ENCODE assay signal across 28 cellular contexts in the genomic region with DNA sequence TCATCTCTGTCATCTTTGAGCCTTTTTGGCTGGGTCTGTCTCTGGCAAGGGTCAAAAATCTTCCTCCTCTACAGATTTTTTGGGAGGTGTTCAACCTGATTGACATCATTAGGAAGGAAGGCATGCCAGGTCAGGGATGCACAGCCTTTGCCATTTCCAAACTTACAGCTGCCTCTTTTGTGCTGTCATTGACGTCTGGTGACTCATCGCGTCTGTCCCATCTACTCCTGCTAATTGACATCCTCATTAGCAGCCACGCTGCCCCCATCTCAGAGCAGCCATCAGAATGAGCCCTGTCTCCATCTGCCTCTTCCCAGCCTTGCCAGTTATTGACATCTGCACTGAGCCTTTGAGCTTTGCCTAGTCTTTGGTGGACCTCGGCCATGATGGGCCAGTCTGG. TPM values are rescaled to one million over a fixed set of nuclear protein-coding genes. Genes with fewer than 3 reads are reported as not detected.
DNase-seq lines count a peak whose midpoint lies in the region; ATAC-seq, FAIRE-seq and TF ChIP-seq lines count a peak whose summit lies in the region.
"Had no signal": no experiment of that assay in that cellular context is flagged by ENCODE, and none has a peak within 500 bp of the region (broad histone marks: within the 10 kb centered on the region; RNA-seq: fewer than 3 reads in every experiment).

No MANE protein-coding gene starts in this region.

- H3K27me3 ChIP-seq in BLaER1 treated with 17β-estradiol and CSF1 and Interleukin-3, amounts not matched to agents 10 nM and 100 nM, result no peaks in the 10 kb centered on the region
- H3K27me3 ChIP-seq in HepG2 (ENCODE audit: control insufficient read depth in 1 of 2, insufficient read depth in 2 of 2, low read length in 2 of 2) (no peaks in the 10 kb centered on the region), sigmoid colon (no peaks in the 10 kb centered on the region)
- no peaks in the 10 kb centered on the region for H3K27me3 ChIP-seq in CD8-positive, alpha-beta memory T cell (ENCODE audit: insufficient read depth, low read length, poor library complexity, severe bottlenecking)
- H3K27me3 ChIP-seq: breast epithelium, esophagus squamous epithelium, neural progenitor cell, tibial artery had no signal

- H3K9ac ChIP-seq in BLaER1 treated with 17β-estradiol and CSF1 and Interleukin-3, amounts not matched to agents 10 nM and 100 nM, result no peak overlapping the region
- no peak overlapping the region for H3K9ac ChIP-seq in HepG2 (ENCODE audit: insufficient read depth, low read depth, low read length)
- H3K9ac ChIP-seq: neural progenitor cell, SK-N-SH had no signal

- TF ChIP-seq RAD21 in HepG2 (CRISPR knock-in tag; IDR thresholded peaks at IDR 0.05), result no peak

- no peak for ATAC-seq in HepG2
- ATAC-seq in GM18873 (IDR thresholded peaks at IDR 0.05; ENCODE audit: low FRiP score, unreplicated experiment), result no peak
- ATAC-seq in GM21360 (IDR thresholded peaks at IDR 0.05; ENCODE audit: unreplicated experiment), result no peak
- ATAC-seq: activated T-cell treated with anti-CD3 and anti-CD28 coated beads, Interleukin-2, amount 50 U/mL, for 72 hours; effector memory CD8-positive, alpha-beta T cell; stimulated activated naive CD8-positive, alpha-beta T cell treated with anti-CD3 and anti-CD28 coated beads, Interleukin-15, amount 100 ng/mL, for 72 hours had no signal

- no peak overlapping the region for H3K4me3 ChIP-seq in BLaER1 treated with 17β-estradiol and CSF1 and Interleukin-3, amounts not matched to agents 10 nM and 100 nM
- no peak overlapping the region for H3K4me3 ChIP-seq in HepG2 (replicated peaks in 1 of 3; ENCODE audit: insufficient read depth in 1 of 3, low read depth in 2 of 3, low read length in 3 of 3)
- no peak overlapping the region for H3K4me3 ChIP-seq in sigmoid colon
- no peak overlapping the region for H3K4me3 ChIP-seq in CD8-positive, alpha-beta memory T cell (ENCODE audit: low read length)
- H3K4me3 ChIP-seq: breast epithelium, coronary artery, esophagus squamous epithelium, GM23338, neural progenitor cell, tibial artery had no signal

- DNase-seq in LHCN-M2 (ENCODE audit: low read depth) (peak; percentile 6), astrocyte of the hippocampus (ENCODE audit: low read depth, low spot score) (peak; percentile 25), HepG2 (ENCODE audit: low spot score) (no peak), sigmoid colon (no peak)
- no peak for DNase-seq in CD8-positive, alpha-beta memory T cell
- DNase-seq: activated CD4-positive, alpha-beta T cell treated with anti-CD3 and anti-CD28 coated beads for 48 hours; activated naive CD4-positive, alpha-beta T cell treated with Interleukin-2 at 50 U/mL for 16 hours; activated T-cell treated with anti-CD3 and anti-CD28 coated beads, Interleukin-2, amount 50 U/mL, for 72 hours; amniotic stem cell; DMS153; effector memory CD8-positive, alpha-beta T cell; esophagus squamous epithelium; kidney; NCI-H2081; NCI-H510A; RPMI8226; stimulated activated naive CD8-positive, alpha-beta T cell treated with anti-CD3 and anti-CD28 coated beads, Interleukin-15, amount 100 ng/mL, for 72 hours; T-helper 2 cell had no signal

- H3K36me3 Mint-ChIP-seq in CD8-positive, alpha-beta memory T cell, result peaks cover 7 to 48% (median 29%) of the 10 kb centered on the region in 3 donors

- TF ChIP-seq CTCF in HepG2 (CRISPR knock-in tag; IDR thresholded peaks at IDR 0.05) (no peak), sigmoid colon (IDR thresholded peaks at IDR 0.05) (no peak)

- no peak overlapping the region for H3K27ac ChIP-seq in BLaER1 treated with 17β-estradiol and CSF1 and Interleukin-3, amounts not matched to agents 10 nM and 100 nM
- H3K27ac ChIP-seq in HepG2 (ENCODE audit: extremely low read length, insufficient read depth, low read length) (no peak overlapping the region), sigmoid colon (no peak overlapping the region)
- no peak overlapping the region for H3K27ac ChIP-seq in CD8-positive, alpha-beta memory T cell (ENCODE audit: low read depth, low read length)
- H3K27ac ChIP-seq: breast epithelium, coronary artery, esophagus squamous epithelium, neural progenitor cell, tibial artery had no signal

- H3K9me3 Mint-ChIP-seq in CD8-positive, alpha-beta memory T cell, result no peaks in the 10 kb centered on the region
- H3K9me3 Mint-ChIP-seq: activated T-cell treated with anti-CD3 and anti-CD28 coated beads, Interleukin-2, amount 50 U/mL, for 72 hours; effector memory CD8-positive, alpha-beta T cell; GM23338; neural progenitor cell; stimulated activated naive CD8-positive, alpha-beta T cell treated with anti-CD3 and anti-CD28 coated beads, Interleukin-15, amount 100 ng/mL, for 72 hours had no signal

- no peak overlapping the region for H3K4me3 Mint-ChIP-seq in CD8-positive, alpha-beta memory T cell
- H3K4me3 Mint-ChIP-seq: activated T-cell treated with anti-CD3 and anti-CD28 coated beads, Interleukin-2, amount 50 U/mL, for 72 hours; effector memory CD8-positive, alpha-beta T cell; GM23338; neural progenitor cell; stimulated activated naive CD8-positive, alpha-beta T cell treated with anti-CD3 and anti-CD28 coated beads, Interleukin-15, amount 100 ng/mL, for 72 hours had no signal

- H3K27ac Mint-ChIP-seq in CD8-positive, alpha-beta memory T cell, result no peak overlapping the region
- H3K27ac Mint-ChIP-seq: activated T-cell treated with anti-CD3 and anti-CD28 coated beads, Interleukin-2, amount 50 U/mL, for 72 hours; effector memory CD8-positive, alpha-beta T cell; GM23338; neural progenitor cell; stimulated activated naive CD8-positive, alpha-beta T cell treated with anti-CD3 and anti-CD28 coated beads, Interleukin-15, amount 100 ng/mL, for 72 hours had no signal

- BruUV-seq in HepG2 (replicated peaks; lab: Mats Ljungman, UMichigan), result no TSS peak

- no peaks in the 10 kb centered on the region for H3K4me1 Mint-ChIP-seq in CD8-positive, alpha-beta memory T cell
- H3K4me1 Mint-ChIP-seq: stimulated activated naive CD8-positive, alpha-beta T cell treated with anti-CD3 and anti-CD28 coated beads, Interleukin-15, amount 100 ng/mL, for 72 hours had no signal

- no peak for FAIRE-seq in HepG2 (lab: Jason Lieb, UNC)
- FAIRE-seq: G401.6, kidney had no signal

- H2AFZ ChIP-seq in HepG2 (ENCODE audit: low read length), result no peak overlapping the region
- H2AFZ ChIP-seq: GM23338, neural progenitor cell had no signal

- in situ Hi-C loops in HepG2 (cut with HindIII; ENCODE audit: extremely low pct_ligation_motif_present, low pct_unique_long_range_greater_than_20kb), result no loop called here

- CTCF ChIA-PET in HepG2 (lab: Yijun Ruan, JAX; ENCODE audit: low intra/inter-chr PET ratio, low total read pairs), result no interaction called here
- CTCF ChIA-PET in CD8-positive, alpha-beta memory T cell (lab: Charles Lee), result interaction anchor here (0.8 to 1.4 kb wide), 2 partner anchors 13 to 365 kb away, joined by 3 read pairs; no protein-coding TSS in a partner anchor

- TF ChIP-seq POLR2A in HepG2 (IDR thresholded peaks at IDR 0.05; ENCODE audit: insufficient read depth in 1 of 2, low read depth in 2 of 2, low read length in 2 of 2) (no peak), sigmoid colon (IDR thresholded peaks at IDR 0.05) (no peak)

- no peaks in the 10 kb centered on the region for H3K27me3 Mint-ChIP-seq in CD8-positive, alpha-beta memory T cell
- H3K27me3 Mint-ChIP-seq: effector memory CD8-positive, alpha-beta T cell; stimulated activated naive CD8-positive, alpha-beta T cell treated with anti-CD3 and anti-CD28 coated beads, Interleukin-15, amount 100 ng/mL, for 72 hours had no signal

- H3K9me3 ChIP-seq in BLaER1 treated with 17β-estradiol and CSF1 and Interleukin-3, amounts not matched to agents 10 nM and 100 nM (replicated peaks in 1 of 11), result no peaks in the 10 kb centered on the region
- H3K9me3 ChIP-seq in HepG2 (ENCODE audit: low read length) (no peaks in the 10 kb centered on the region), sigmoid colon (no peaks in the 10 kb centered on the region)
- H3K9me3 ChIP-seq in CD8-positive, alpha-beta memory T cell (ENCODE audit: low read length), result no peaks in the 10 kb centered on the region
- H3K9me3 ChIP-seq: breast epithelium, esophagus squamous epithelium, SK-N-SH, tibial artery had no signal

- POLR2A ChIA-PET in HepG2 (lab: Yijun Ruan, JAX), result no interaction called here
- POLR2A ChIA-PET in CD8-positive, alpha-beta memory T cell (lab: Charles Lee), result no interaction called here

- no peaks in the 10 kb centered on the region for H3K79me2 ChIP-seq in HepG2 (ENCODE audit: insufficient read depth, low read length)

- peaks cover 0 to 5% (median 0%) of the 10 kb centered on the region in 11 experiments; a peak in 1 of 22 replicates for H4K20me1 ChIP-seq in BLaER1 treated with 17β-estradiol and CSF1 and Interleukin-3, amounts not matched to agents 10 nM and 100 nM
- H4K20me1 ChIP-seq in HepG2 (ENCODE audit: insufficient read depth, low read length), result peaks cover 2% of the 10 kb centered on the region

- TF ChIP-seq EP300 in HepG2 (IDR thresholded peaks at IDR 0.05; ENCODE audit: low read depth in 2 of 2, low read length in 2 of 2) (no peak), HepG2 (CRISPR knock-in tag; IDR thresholded peaks at IDR 0.05; ENCODE audit: borderline replicate concordance) (no peak), sigmoid colon (IDR thresholded peaks at IDR 0.05) (no peak)

- peaks cover 0 to 41% (median 31%) of the 10 kb centered on the region in 10 experiments; a peak in 16 of 20 replicates for H3K4me1 ChIP-seq in BLaER1 treated with 17β-estradiol and CSF1 and Interleukin-3, amounts not matched to agents 10 nM and 100 nM
- peaks cover 5% of the 10 kb centered on the region; the same call in 1 of the 2 replicates for H3K4me1 ChIP-seq in HepG2 (ENCODE audit: insufficient read depth, low read length)
- peaks cover 0 to 11% (median 0%) of the 10 kb centered on the region in 4 donors for H3K4me1 ChIP-seq in sigmoid colon
- no peaks in the 10 kb centered on the region for H3K4me1 ChIP-seq in CD8-positive, alpha-beta memory T cell (ENCODE audit: insufficient read depth, low read length)
- H3K4me1 ChIP-seq: breast epithelium, neural progenitor cell had no signal

- peaks cover 0 to 24% (median 3%) of the 10 kb centered on the region in 11 experiments; a peak in 8 of 22 replicates for H3K36me3 ChIP-seq in BLaER1 treated with 17β-estradiol and CSF1 and Interleukin-3, amounts not matched to agents 10 nM and 100 nM
- H3K36me3 ChIP-seq in HepG2 (replicated peaks in 1 of 2; ENCODE audit: control insufficient read depth in 1 of 2, insufficient read depth in 2 of 2, low read length in 2 of 2), result peaks cover 40 to 87% of the 10 kb centered on the region in 2 experiments
- peaks cover 6 to 56% (median 27%) of the 10 kb centered on the region in 4 donors for H3K36me3 ChIP-seq in sigmoid colon
- no peaks in the 10 kb centered on the region for H3K36me3 ChIP-seq in CD8-positive, alpha-beta memory T cell (ENCODE audit: insufficient read depth, low read length)
- H3K36me3 ChIP-seq: breast epithelium, neural progenitor cell had no signal

- peak overlapping the region in 8 of 11 experiments; percentile 23 to 74 (median 61); a peak in 13 of 22 replicates for H3K4me2 ChIP-seq in BLaER1 treated with 17β-estradiol and CSF1 and Interleukin-3, amounts not matched to agents 10 nM and 100 nM
- no peak overlapping the region for H3K4me2 ChIP-seq in HepG2 (ENCODE audit: low read depth, low read length)
- H3K4me2 ChIP-seq: GM23338, neural progenitor cell, SK-N-SH had no signal

- intact Hi-C loops in HepG2 (cut with micrococcal nuclease; ENCODE audit: unreplicated experiment) (no loop called here), sigmoid colon (cut with DNase I) (no loop called here)

- WGBS in HepG2 (ENCODE audit: low lambda C conversion rate), result 98% methylated on average over 5 of the region's 5 CpGs
- WGBS in sigmoid colon, 2 donors, result 85 to 86% methylated on average over 5 of the region's 5 CpGs

RNA-seq across cellular contexts. Expression of a gene that starts 53.0 kb away (rescaled TPM):
- 18.5 and 18.8 TPM in 2 replicates for total RNA-seq in LHCN-M2 (2014; rRNA removed)
- 14.8 TPM for polyA plus RNA-seq in LHCN-M2 (2012)
- total RNA-seq in HepG2 (2016; rRNA removed; fragmentation: Illumina TruSeq; extraction: Trizol), result 19.5 and 51.3 TPM in 2 replicates
- total RNA-seq in HepG2 (2016; cell fraction: cytosol; rRNA removed; fragmentation: Illumina TruSeq; extraction: Trizol; ENCODE audit: low read depth), result 13.0 and 13.1 TPM in 2 replicates
- 19.8 and 48.1 TPM in 2 replicates for total RNA-seq in HepG2 (2016; cell fraction: insoluble cytoplasmic fraction; rRNA removed; fragmentation: Illumina TruSeq; extraction: Trizol)
- total RNA-seq in HepG2 (2016; cell fraction: membrane; rRNA removed; fragmentation: Illumina TruSeq; extraction: Trizol), result 12.9 and 15.5 TPM in 2 replicates
- total RNA-seq in HepG2 (2016; cell fraction: nucleus; rRNA removed; fragmentation: Illumina TruSeq; extraction: Trizol), result 46.1 and 55.1 TPM in 2 replicates
- polyA plus RNA-seq in HepG2 (2011; rRNA removed), result 65.3 and 74.3 TPM in 2 replicates
- 68.0 and 77.8 TPM in 2 replicates for polyA plus RNA-seq in HepG2 (2011; cell fraction: cytosol; rRNA removed)
- 56.4 and 59.5 TPM in 2 replicates for polyA plus RNA-seq in HepG2 (2011; cell fraction: nucleus; rRNA removed)
- polyA plus RNA-seq in HepG2 (2012), result 60.1 and 65.8 TPM in 2 replicates
- 9.4 and 9.5 TPM in 2 replicates for polyA plus RNA-seq in HepG2 (2016; cell fraction: cytosol; fragmentation: Illumina TruSeq; extraction: Trizol; ENCODE audit: low read depth)
- 26.4 and 30.6 TPM in 2 replicates for polyA plus RNA-seq in HepG2 (2016; cell fraction: insoluble cytoplasmic fraction; fragmentation: Illumina TruSeq; extraction: Trizol; ENCODE audit: low read depth)
- 13.4 and 13.9 TPM in 2 replicates for polyA plus RNA-seq in HepG2 (2016; cell fraction: membrane; fragmentation: Illumina TruSeq; extraction: Trizol; ENCODE audit: low read depth)
- 125 and 129 TPM in 2 replicates for polyA plus RNA-seq in HepG2 (2016; cell fraction: nucleus; fragmentation: Illumina TruSeq; extraction: Trizol; ENCODE audit: insufficient read depth, low read depth)
- 15.2 and 37.2 TPM in 2 replicates for polyA minus RNA-seq in HepG2 (2011; rRNA and poly(A)+ RNA removed; ENCODE audit: low replicate concordance)
- 23.6 and 33.0 TPM in 2 replicates for polyA minus RNA-seq in HepG2 (2011; cell fraction: cytosol; rRNA and poly(A)+ RNA removed)
- polyA minus RNA-seq in HepG2 (2011; cell fraction: nucleus; rRNA and poly(A)+ RNA removed), result 37.1 and 44.5 TPM in 2 replicates
- total RNA-seq in sigmoid colon, result 10 to 100 TPM; 13.8 to 15.1 (median 14.2) TPM
- polyA plus RNA-seq in sigmoid colon, result 10 to 100 TPM in 2 of 3 donors, 1 to 10 TPM in 1; 4.2 to 23.0 (median 10.8) TPM
- 10 to 100 TPM; 12.7 to 18.2 TPM for total RNA-seq in CD8-positive, alpha-beta memory T cell
- polyA plus RNA-seq in CD8-positive, alpha-beta memory T cell, result 4.4 TPM

Comparison
In these comparisons a context has a peak if more than half of its experiments do, and no peak if none do; other contexts are left out.
1. DNase-seq: peak in LHCN-M2 (single experiment) and astrocyte of the hippocampus (single experiment); none in HepG2 (single experiment), sigmoid colon (single experiment) and CD8-positive, alpha-beta memory T cell (0 of 5).